ENCODE assay signal across 24 cellular contexts in the genomic region with DNA sequence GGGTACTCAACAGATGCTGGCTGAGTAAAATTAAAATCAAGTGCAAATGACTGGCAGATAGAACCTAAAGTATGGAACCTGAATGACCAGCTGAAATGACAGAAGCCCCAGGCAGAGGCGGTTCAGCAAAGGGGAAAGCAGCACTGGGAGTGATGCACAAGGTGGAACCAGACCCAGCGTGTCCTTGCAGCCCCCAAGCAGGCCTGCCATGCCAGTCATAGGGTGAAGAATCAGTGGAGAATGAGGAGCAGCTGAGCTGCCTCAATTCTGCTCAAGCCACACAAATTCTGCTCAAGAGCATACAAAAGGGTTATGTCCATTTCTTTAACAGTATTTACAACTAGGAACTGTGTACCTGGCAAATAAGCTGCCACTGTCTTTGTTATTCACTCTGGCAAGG. TPM values are rescaled to one million over a fixed set of nuclear protein-coding genes. Genes with fewer than 3 reads are reported as not detected.
A peak's percentile ranks its signal among the peaks of the same experiment; 100 is the strongest.
DNase-seq lines count a peak whose midpoint lies in the region; ATAC-seq and TF ChIP-seq lines count a peak whose summit lies in the region.
"Had no signal": no experiment of that assay in that cellular context is flagged by ENCODE, and none has a peak within 500 bp of the region (broad histone marks: within the 10 kb centered on the region; RNA-seq: fewer than 3 reads in every experiment).

No MANE protein-coding gene starts in this region.

- no peak overlapping the region for H2BK5ac ChIP-seq in trophoblast cell (ENCODE audit: low read depth, low read length, poor library complexity)

- no peak overlapping the region for H3K14ac ChIP-seq in trophoblast cell (ENCODE audit: low read length)

- peaks cover 9% of the 10 kb centered on the region for H3K79me2 ChIP-seq in trophoblast cell (ENCODE audit: control insufficient read depth, insufficient read depth, low read length, poor library complexity)

- no peak overlapping the region for H3K9ac ChIP-seq in trophoblast cell (ENCODE audit: low read length)

- H4K8ac ChIP-seq in trophoblast cell (ENCODE audit: low read depth, low read length) = no peak overlapping the region

- H3K4me1 ChIP-seq in trophoblast cell (ENCODE audit: control insufficient read depth in 1 of 2, insufficient read depth in 2 of 2, low read length in 2 of 2) = peaks cover 3 to 6% of the 10 kb centered on the region in 2 experiments
- H3K4me1 ChIP-seq in suprapubic skin = peaks cover 44% of the 10 kb centered on the region
- H3K4me1 ChIP-seq in effector memory CD4-positive, alpha-beta T cell (ENCODE audit: control insufficient read depth, insufficient read depth, low read length, poor library complexity, severe bottlenecking) = no peaks in the 10 kb centered on the region

- no peak overlapping the region for H4K91ac ChIP-seq in trophoblast cell (ENCODE audit: low read depth, low read length)

- H3K18ac ChIP-seq in trophoblast cell (ENCODE audit: low read length) = no peak overlapping the region

- no peaks in the 10 kb centered on the region for H3K27me3 Mint-ChIP-seq in activated naive CD8-positive, alpha-beta T cell
- no peaks in the 10 kb centered on the region for H3K27me3 Mint-ChIP-seq in activated naive CD8-positive, alpha-beta T cell treated with anti-CD3 and anti-CD28 coated beads, Interleukin-2, amount 50 U/mL, for 24 hours
- H3K27me3 Mint-ChIP-seq: activated CD4-positive, alpha-beta memory T cell treated with anti-CD3 and anti-CD28 coated beads, Interleukin-2, amount 10 ng/mL, durations not matched to agents 7 days and 5 days; activated T-cell treated with anti-CD3 and anti-CD28 coated beads, Interleukin-2, amount 50 U/mL, for 24 hours had no signal

- no peak overlapping the region for H3K4me2 ChIP-seq in trophoblast cell (ENCODE audit: low read length)

- no peaks in the 10 kb centered on the region for H3K36me3 Mint-ChIP-seq in activated naive CD8-positive, alpha-beta T cell
- H3K36me3 Mint-ChIP-seq in activated naive CD8-positive, alpha-beta T cell treated with anti-CD3 and anti-CD28 coated beads, Interleukin-2, amount 50 U/mL, for 24 hours (ENCODE audit: low read depth) = peaks cover 2% of the 10 kb centered on the region

- H3K27ac ChIP-seq in trophoblast cell (ENCODE audit: low read depth, low read length) (no peak overlapping the region), suprapubic skin (peak overlapping the region; percentile 19)
- H3K27ac ChIP-seq in effector memory CD4-positive, alpha-beta T cell (ENCODE audit: insufficient read depth, low read length, poor library complexity, severe bottlenecking) = no peak overlapping the region
- H3K27ac ChIP-seq: pancreas, SK-N-MC had no signal

- H3K9me3 Mint-ChIP-seq in activated naive CD8-positive, alpha-beta T cell (ENCODE audit: low read depth) = no peaks in the 10 kb centered on the region
- H3K9me3 Mint-ChIP-seq in activated naive CD8-positive, alpha-beta T cell treated with anti-CD3 and anti-CD28 coated beads, Interleukin-2, amount 50 U/mL, for 24 hours = no peaks in the 10 kb centered on the region
- H3K9me3 Mint-ChIP-seq: activated CD4-positive, alpha-beta memory T cell treated with anti-CD3 and anti-CD28 coated beads, Interleukin-2, amount 10 ng/mL, durations not matched to agents 7 days and 5 days; activated naive CD4-positive, alpha-beta T cell treated with anti-CD3 and anti-CD28 coated beads for 36 hours; activated T-cell treated with anti-CD3 and anti-CD28 coated beads, Interleukin-2, amount 50 U/mL, for 24 hours; mesothelial cell of epicardium; nephron had no signal

- H2BK12ac ChIP-seq in trophoblast cell (ENCODE audit: low read length) = no peak overlapping the region

- no peak for ATAC-seq in activated naive CD8-positive, alpha-beta T cell treated with anti-CD3 and anti-CD28 coated beads, Interleukin-2, amount 50 U/mL, for 24 hours
- ATAC-seq in HG03196 (IDR thresholded peaks at IDR 0.05; ENCODE audit: unreplicated experiment) = no peak
- ATAC-seq: Panc1 had no signal

- H3K9me3 ChIP-seq in trophoblast cell (ENCODE audit: insufficient read depth, low read depth, low read length) (no peaks in the 10 kb centered on the region), suprapubic skin (no peaks in the 10 kb centered on the region)
- no peaks in the 10 kb centered on the region for H3K9me3 ChIP-seq in effector memory CD4-positive, alpha-beta T cell (ENCODE audit: control insufficient read depth, low read length)
- H3K9me3 ChIP-seq: pancreas had no signal

- H3K4ac ChIP-seq in trophoblast cell (ENCODE audit: low read depth, low read length) = peak overlapping the region; percentile 57

- no peaks in the 10 kb centered on the region for H3K79me1 ChIP-seq in trophoblast cell (ENCODE audit: low read length)

- no peak for TF ChIP-seq EP300 in suprapubic skin (IDR thresholded peaks at IDR 0.05)

- no peak overlapping the region for H2BK120ac ChIP-seq in trophoblast cell (ENCODE audit: insufficient read depth, low read length, poor library complexity)

- no peak overlapping the region for H4K12ac ChIP-seq in trophoblast cell (ENCODE audit: low read depth, low read length)

- peaks cover 32% of the 10 kb centered on the region for H3K4me1 Mint-ChIP-seq in activated naive CD8-positive, alpha-beta T cell (ENCODE audit: low read depth)
- peaks cover 10% of the 10 kb centered on the region for H3K4me1 Mint-ChIP-seq in activated naive CD8-positive, alpha-beta T cell treated with anti-CD3 and anti-CD28 coated beads, Interleukin-2, amount 50 U/mL, for 24 hours
- H3K4me1 Mint-ChIP-seq: mesothelial cell of epicardium had no signal

- no peak overlapping the region for H3K23ac ChIP-seq in trophoblast cell (ENCODE audit: low read length)

- no peak for TF ChIP-seq POLR2A in suprapubic skin (IDR thresholded peaks at IDR 0.05)

- H3K4me3 ChIP-seq in epithelial cell of esophagus (ENCODE audit: low read length) (no peak overlapping the region), trophoblast cell (ENCODE audit: low read depth, low read length) (no peak overlapping the region), suprapubic skin (no peak overlapping the region)
- no peak overlapping the region for H3K4me3 ChIP-seq in effector memory CD4-positive, alpha-beta T cell (ENCODE audit: insufficient read depth, low read depth, low read length, poor library complexity, severe bottlenecking)
- H3K4me3 ChIP-seq: coronary artery, pancreas, SK-N-MC had no signal

- WGBS in trophoblast cell (ENCODE audit: extremely low coverage, insufficient coverage, insufficient read length) = no CpG with 5 or more reads among the region's 2 CpGs
- WGBS in suprapubic skin = 70% methylated on average over 2 of the region's 2 CpGs

- no peak overlapping the region for H3K4me3 Mint-ChIP-seq in activated naive CD8-positive, alpha-beta T cell
- H3K4me3 Mint-ChIP-seq in activated naive CD8-positive, alpha-beta T cell treated with anti-CD3 and anti-CD28 coated beads, Interleukin-2, amount 50 U/mL, for 24 hours = no peak overlapping the region
- H3K4me3 Mint-ChIP-seq: activated CD4-positive, alpha-beta memory T cell treated with anti-CD3 and anti-CD28 coated beads, Interleukin-2, amount 10 ng/mL, durations not matched to agents 7 days and 5 days; activated naive CD4-positive, alpha-beta T cell treated with anti-CD3 and anti-CD28 coated beads for 36 hours; activated T-cell treated with anti-CD3 and anti-CD28 coated beads, Interleukin-2, amount 50 U/mL, for 24 hours; mesothelial cell of epicardium; nephron had no signal

- H2AK5ac ChIP-seq in trophoblast cell (ENCODE audit: low read length) = no peak overlapping the region

- H3K27me3 ChIP-seq in trophoblast cell (ENCODE audit: insufficient read depth, low read length) = no peaks in the 10 kb centered on the region
- H3K27me3 ChIP-seq in suprapubic skin = no peaks in the 10 kb centered on the region
- no peaks in the 10 kb centered on the region for H3K27me3 ChIP-seq in effector memory CD4-positive, alpha-beta T cell (replicated peaks; ENCODE audit: control insufficient read depth, insufficient read depth, low read length, poor library complexity, severe bottlenecking)
- H3K27me3 ChIP-seq: pancreas had no signal

- peak overlapping the region; percentile 41 for H3K27ac Mint-ChIP-seq in activated naive CD8-positive, alpha-beta T cell
- H3K27ac Mint-ChIP-seq in activated naive CD8-positive, alpha-beta T cell treated with anti-CD3 and anti-CD28 coated beads, Interleukin-2, amount 50 U/mL, for 24 hours = no peak overlapping the region
- H3K27ac Mint-ChIP-seq: activated CD4-positive, alpha-beta memory T cell treated with anti-CD3 and anti-CD28 coated beads, Interleukin-2, amount 10 ng/mL, durations not matched to agents 7 days and 5 days; mesothelial cell of epicardium; nephron had no signal

- H2AFZ ChIP-seq in trophoblast cell (ENCODE audit: insufficient read depth, low read length, poor library complexity) = no peak overlapping the region

- TF ChIP-seq CTCF in epithelial cell of esophagus (IDR thresholded peaks at IDR 0.05; ENCODE audit: insufficient read depth, low read depth, low read length, missing control alignments) = no peak
- TF ChIP-seq CTCF in suprapubic skin (IDR thresholded peaks at IDR 0.05) = no peak

- no peak for DNase-seq in activated naive CD8-positive, alpha-beta T cell treated with anti-CD3 and anti-CD28 coated beads, Interleukin-2, amount 50 U/mL, for 24 hours
- DNase-seq in epithelial cell of esophagus (ENCODE audit: low read depth) = peak; percentile 90
- no peak for DNase-seq in trophoblast cell
- DNase-seq in suprapubic skin (ENCODE audit: low spot score in 2 of 2) = no peak
- no peak for DNase-seq in effector memory CD4-positive, alpha-beta T cell
- no peak for DNase-seq in dermis blood vessel endothelial cell
- DNase-seq: activated CD4-positive, alpha-beta memory T cell treated with anti-CD3 and anti-CD28 coated beads, Interleukin-2, amount 10 ng/mL, durations not matched to agents 7 days and 5 days; activated naive CD4-positive, alpha-beta T cell treated with anti-CD3 and anti-CD28 coated beads for 36 hours; activated T-cell treated with anti-CD3 and anti-CD28 coated beads, Interleukin-2, amount 50 U/mL, for 24 hours; HCEC 1CT; Kasumi-1; NCI-H1092; NCI-H2029; NK-92 treated with Interleukin-12 subunit alpha and Interleukin-12 subunit beta, amount 100 ng/mL, for 24 hours; T-helper 9 cell had no signal

- H3K36me3 ChIP-seq in trophoblast cell (ENCODE audit: control insufficient read depth in 1 of 2, insufficient read depth in 2 of 2, low read length in 2 of 2) (peaks cover 9 to 25% of the 10 kb centered on the region in 2 experiments), suprapubic skin (peaks cover 20% of the 10 kb centered on the region)
- peaks cover 20% of the 10 kb centered on the region for H3K36me3 ChIP-seq in effector memory CD4-positive, alpha-beta T cell (ENCODE audit: control insufficient read depth, insufficient read depth, low read length)

RNA-seq across cellular contexts. Expression of a gene that starts 8.7 kb away (rescaled TPM):
- polyA plus RNA-seq in trophoblast cell (2013) = 75.7 and 77.7 TPM in 2 replicates
- 100 to 1,000 TPM in 3 of 4 donors, 10 to 100 TPM in 1; 71.5 to 108 (median 105) TPM for total RNA-seq in suprapubic skin
- total RNA-seq in dermis blood vessel endothelial cell = 154 and 244 TPM in 2 replicates

RNA-seq across cellular contexts. Expression of a gene that starts 10.0 kb away (rescaled TPM):
- polyA plus RNA-seq in trophoblast cell (2013) = 13.3 and 14.2 TPM in 2 replicates
- total RNA-seq in suprapubic skin (10 to 100 TPM; 15.3 to 22.7 (median 18.9) TPM), dermis blood vessel endothelial cell (3.1 and 9.7 TPM in 2 replicates)

RNA-seq across cellular contexts. Expression of a gene that starts 42.4 kb away (rescaled TPM):
- 17.4 and 19.7 TPM in 2 replicates for polyA plus RNA-seq in trophoblast cell (2013)
- total RNA-seq in suprapubic skin (1 to 10 TPM; 1.4 to 7.1 (median 5.4) TPM), dermis blood vessel endothelial cell (0.05 TPM in 1 of 2 replicates, not detected in the other)
- total RNA-seq: mesothelial cell of epicardium had no signal
- polyA plus RNA-seq: BJ had no signal
